ENCODE assay signal across 8 cellular contexts in the genomic region with DNA sequence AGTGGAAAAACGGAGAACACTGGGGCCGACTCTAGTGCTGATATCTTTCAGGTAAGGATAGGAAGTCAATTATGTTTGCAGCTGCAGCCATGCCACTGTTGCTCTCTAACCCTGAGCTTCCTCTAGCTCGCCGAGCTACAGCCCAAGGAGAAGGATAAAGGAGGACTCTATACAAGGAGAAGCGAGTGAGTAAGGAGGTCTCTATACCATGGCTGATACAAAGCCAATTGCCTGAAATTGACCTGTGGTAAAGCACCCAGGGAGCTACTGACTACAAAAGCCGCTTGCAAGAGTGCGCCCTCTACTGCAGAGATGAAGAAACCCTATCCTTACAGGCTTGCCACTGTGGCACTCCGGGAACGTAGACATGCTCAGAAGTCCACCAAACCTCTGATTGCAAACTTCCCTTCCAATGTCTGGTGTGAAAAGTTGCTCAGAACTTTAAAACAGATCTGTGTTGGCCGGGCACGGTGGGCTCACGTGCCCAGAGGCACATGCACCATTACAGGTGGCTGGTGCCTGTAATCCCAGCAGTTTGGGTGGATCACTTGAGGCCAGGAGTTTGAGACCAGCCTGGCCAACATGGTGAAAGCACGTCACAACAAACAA. TPM values are rescaled to one million over a fixed set of nuclear protein-coding genes. Genes with fewer than 3 reads are reported as not detected.
DNase-seq lines count a peak whose midpoint lies in the region; ATAC-seq, FAIRE-seq and TF ChIP-seq lines count a peak whose summit lies in the region.

No MANE protein-coding gene starts in this region.

- no peak overlapping the region for H3K27ac Mint-ChIP-seq in activated naive CD4-positive, alpha-beta T cell treated with anti-CD3 and anti-CD28 coated beads, Interleukin-2, amount 10 ng/mL, durations not matched to agents 7 days and 5 days

- peak; percentile 20 to 88 (median 74) for ATAC-seq in heart right ventricle
- ATAC-seq in HG03280 (IDR thresholded peaks at IDR 0.05; ENCODE audit: unreplicated experiment), result no peak
- no peak for ATAC-seq in HG03469 (IDR thresholded peaks at IDR 0.05; ENCODE audit: unreplicated experiment)

- peaks cover 21% of the 10 kb centered on the region for H3K27me3 Mint-ChIP-seq in activated naive CD4-positive, alpha-beta T cell treated with anti-CD3 and anti-CD28 coated beads, Interleukin-2, amount 10 ng/mL, durations not matched to agents 7 days and 5 days

- no peaks in the 10 kb centered on the region for H3K4me1 Mint-ChIP-seq in activated naive CD4-positive, alpha-beta T cell treated with anti-CD3 and anti-CD28 coated beads, Interleukin-2, amount 10 ng/mL, durations not matched to agents 7 days and 5 days

- H3K27ac ChIP-seq in heart right ventricle (no peak overlapping the region), small intestine (ENCODE audit: low read depth in 1 of 2, low read length in 1 of 2) (no peak overlapping the region)

- H3K9me3 ChIP-seq in heart right ventricle (no peaks in the 10 kb centered on the region), small intestine (ENCODE audit: control insufficient read depth, low read depth) (no peaks in the 10 kb centered on the region)

- DNase-seq in GDM1 (lab: John Stamatoyannopoulos, UW) (peak; percentile 38), LHCN-M2 (ENCODE audit: low read depth) (peak; percentile 52), RPMI7951 (ENCODE audit: low read depth) (peak; percentile 54), heart right ventricle (peak in 1 of 2 donors; percentile 65), small intestine (peak; percentile 83)
- peak; percentile 71 for DNase-seq in activated naive CD4-positive, alpha-beta T cell treated with anti-CD3 and anti-CD28 coated beads, Interleukin-2, amount 10 ng/mL, durations not matched to agents 7 days and 5 days

- intact Hi-C loops in heart right ventricle (cut with DNase I), result no loop called here

- peaks cover 0 to 35% (median 8%) of the 10 kb centered on the region in 7 donors for H3K27me3 ChIP-seq in heart right ventricle
- no peaks in the 10 kb centered on the region for H3K27me3 ChIP-seq in small intestine (ENCODE audit: control insufficient read depth in 2 of 2, insufficient read depth in 2 of 2, low read length in 2 of 2)

- H3K4me3 Mint-ChIP-seq in activated naive CD4-positive, alpha-beta T cell treated with anti-CD3 and anti-CD28 coated beads, Interleukin-2, amount 10 ng/mL, durations not matched to agents 7 days and 5 days, result no peak overlapping the region

- H3K4me3 ChIP-seq in heart right ventricle (no peak overlapping the region), small intestine (ENCODE audit: low read depth in 1 of 2, low read length in 2 of 2) (no peak overlapping the region)

- no peaks in the 10 kb centered on the region for H3K36me3 ChIP-seq in heart right ventricle
- H3K36me3 ChIP-seq in small intestine (ENCODE audit: control insufficient read depth in 2 of 2, insufficient read depth in 2 of 2, low read length in 2 of 2), result no peaks in the 10 kb centered on the region

- no peaks in the 10 kb centered on the region for H3K36me3 Mint-ChIP-seq in activated naive CD4-positive, alpha-beta T cell treated with anti-CD3 and anti-CD28 coated beads, Interleukin-2, amount 10 ng/mL, durations not matched to agents 7 days and 5 days

- WGBS in heart right ventricle, 2 donors, result 14% methylated on average over 13 of the region's 13 CpGs
- WGBS in small intestine, 3 donors, result 6 to 18% (median 8%) methylated on average over 13 of the region's 13 CpGs

- FAIRE-seq in small intestine (lab: Jason Lieb, UNC), result no peak

- no peaks in the 10 kb centered on the region for H3K9me3 Mint-ChIP-seq in activated naive CD4-positive, alpha-beta T cell treated with anti-CD3 and anti-CD28 coated beads, Interleukin-2, amount 10 ng/mL, durations not matched to agents 7 days and 5 days

- CTCF ChIA-PET in activated naive CD4-positive, alpha-beta T cell treated with anti-CD3 and anti-CD28 coated beads, Interleukin-2, amount 10 ng/mL, durations not matched to agents 7 days and 5 days (lab: Charles Lee), result interaction anchor here (0.6 to 3.3 kb wide), 26 partner anchors 9 to 590 kb away, joined by 3 to 22 read pairs (median 4); partner anchors contain the start of genes POLDIP2 and SLC46A1

- peak; percentile 30 to 86 (median 67) for TF ChIP-seq CTCF in heart right ventricle (IDR thresholded peaks at IDR 0.05)

- H3K4me1 ChIP-seq in heart right ventricle (peaks cover 0 to 4% (median 0%) of the 10 kb centered on the region in 9 donors), small intestine (ENCODE audit: control insufficient read depth in 2 of 2, insufficient read depth in 1 of 2, low read depth in 1 of 2, low read length in 1 of 2) (no peaks in the 10 kb centered on the region)

RNA-seq across cellular contexts. Expression of gene SLC46A1, which starts 10.8 kb away (rescaled TPM):
- total RNA-seq in LHCN-M2 (2014; rRNA removed), result 1.0 and 1.2 TPM in 2 replicates
- polyA plus RNA-seq in LHCN-M2 (2012), result 3.6 TPM
- 1.4 and 2.1 TPM in 2 replicates for total RNA-seq in RPMI7951 (2014; rRNA removed; shearing (Covaris generic))
- 10 to 100 TPM in 1 of 10 donors, 1 to 10 TPM in 9; 3.6 to 10.2 (median 4.9) TPM for total RNA-seq in heart right ventricle
- polyA plus RNA-seq in heart right ventricle, result 1 to 10 TPM; 1.4 to 2.8 TPM
- polyA plus RNA-seq in small intestine, result 100 to 1,000 TPM in 1 of 3 donors, 10 to 100 TPM in 2; 11.0 to 147 (median 81.1) TPM

RNA-seq across cellular contexts. Expression of gene SARM1, which starts 45.3 kb away (rescaled TPM):
- total RNA-seq in LHCN-M2 (2014; rRNA removed) (13.5 and 18.5 TPM in 2 replicates), heart right ventricle (10 to 100 TPM in 1 of 10 donors, 1 to 10 TPM in 9; 5.2 to 10.5 (median 8.4) TPM)
- polyA plus RNA-seq in LHCN-M2 (2012), result 8.7 TPM
- 6.9 and 9.0 TPM in 2 replicates for total RNA-seq in RPMI7951 (2014; rRNA removed; shearing (Covaris generic))
- polyA plus RNA-seq in heart right ventricle (1 to 10 TPM; 4.4 to 4.8 TPM), small intestine (10 to 100 TPM in 2 of 3 donors, 1 to 10 TPM in 1; 8.9 to 11.4 (median 10.5) TPM)

RNA-seq across cellular contexts. Expression of gene VTN, which starts 46.7 kb away (rescaled TPM):
- total RNA-seq in LHCN-M2 (2014; rRNA removed), result 0.40 TPM in 1 of 2 replicates, not detected in the other
- polyA plus RNA-seq in LHCN-M2 (2012), result 0.21 TPM
- total RNA-seq in RPMI7951 (2014; rRNA removed; shearing (Covaris generic)), result 0.10 and 0.60 TPM in 2 replicates
- total RNA-seq in heart right ventricle, result 100 to 1,000 TPM in 1 of 10 donors, 10 to 100 TPM in 9; 44.8 to 121 (median 67.0) TPM
- polyA plus RNA-seq in heart right ventricle, result 10 to 100 TPM; 26.3 to 27.8 TPM
- polyA plus RNA-seq in small intestine, result 1 to 10 TPM; 1.3 to 2.4 (median 2.0) TPM

RNA-seq across cellular contexts. Expression of gene SEBOX, which starts 51.8 kb away (rescaled TPM):
- not detected in 2 replicates for total RNA-seq in LHCN-M2 (2014; rRNA removed)
- not detected for polyA plus RNA-seq in LHCN-M2 (2012)
- total RNA-seq in RPMI7951 (2014; rRNA removed; shearing (Covaris generic)), result not detected in 2 replicates
- total RNA-seq in heart right ventricle, result not detected
- not detected for polyA plus RNA-seq in heart right ventricle
- not detected for polyA plus RNA-seq in small intestine

RNA-seq across cellular contexts. Expression of gene SLC13A2, which starts 56.6 kb away (rescaled TPM):
- total RNA-seq in LHCN-M2 (2014; rRNA removed), result not detected in 2 replicates
- not detected for polyA plus RNA-seq in LHCN-M2 (2012)
- not detected in 2 replicates for total RNA-seq in RPMI7951 (2014; rRNA removed; shearing (Covaris generic))
- not detected for total RNA-seq in heart right ventricle
- polyA plus RNA-seq in heart right ventricle, result not detected
- 100 to 1,000 TPM; 148 to 320 (median 274) TPM for polyA plus RNA-seq in small intestine

Comparison
In these comparisons a context has a peak if more than half of its experiments do, and no peak if none do; other contexts are left out.
1. ATAC-seq: peak in heart right ventricle (8 of 8); none in HG03280 (single experiment) and HG03469 (single experiment).
2. RNA of gene VTN, which starts 46.7 kb away (total RNA-seq): 44.8 to 121 TPM in heart right ventricle; 0.10 to 0.60 TPM in RPMI7951 and 0.40 TPM in LHCN-M2; every median in the first group is over 10 times any median in the second.